In genomic region chr7:50497068-50497642, GRCh38 we compare ENCODE assay signal across 10 cellular contexts. TPM values are rescaled to one million over a fixed set of nuclear protein-coding genes. Genes with fewer than 3 reads are reported as not detected.
A peak's percentile ranks its signal among the peaks of the same experiment; 100 is the strongest.
DNase-seq lines count a peak whose midpoint lies in the region; ATAC-seq and TF ChIP-seq lines count a peak whose summit lies in the region.
"Had no signal": no experiment of that assay in that cellular context is flagged by ENCODE, and none has a peak within 500 bp of the region (broad histone marks: within the 10 kb centered on the region; RNA-seq: fewer than 3 reads in every experiment).

No MANE protein-coding gene starts in this region.

- TF ChIP-seq CTCF in Caco-2 (IDR thresholded peaks at IDR 0.05; ENCODE audit: insufficient read depth in 1 of 2, low read depth in 1 of 2, low read length in 1 of 2, severe bottlenecking in 1 of 2, unreplicated experiment in 1 of 2) (no peak), mucosa of descending colon (IDR thresholded peaks at IDR 0.05) (no peak), glutamatergic neuron (IDR thresholded peaks at IDR 0.05; ENCODE audit: partially characterized antibody, unreplicated experiment) (no peak), Calu3 (IDR thresholded peaks at IDR 0.05; ENCODE audit: unreplicated experiment) (no peak)

- DNase-seq in Caco-2 (no peak), OCI-M1 (lab: John Stamatoyannopoulos, UW) (peak; percentile 87), dermis blood vessel endothelial cell (peak; percentile 91), mucosa of descending colon (peak in 2 of 3 donors; percentile 53 to 59), middle frontal gyrus (ENCODE audit: extremely low spot score, low spot score) (no peak), glutamatergic neuron (no peak), Calu3 (no peak)
- DNase-seq in activated T-cell treated with anti-CD3 and anti-CD28 coated beads, Interleukin-2, amount 50 U/mL, for 1 hour, result no peak
- DNase-seq: NCI-H2029 had no signal

- BruUV-seq in Caco-2 (replicated peaks; lab: Mats Ljungman, UMichigan) (no TSS peak), Calu3 (replicated peaks; lab: Mats Ljungman, UMichigan) (no TSS peak)

- H3K36me3 Mint-ChIP-seq in Caco-2 (ENCODE audit: insufficient read depth, unreplicated experiment) (peaks cover 25% of the 10 kb centered on the region), glutamatergic neuron (ENCODE audit: unreplicated experiment) (peaks cover 13% of the 10 kb centered on the region), Calu3 (ENCODE audit: insufficient read depth, unreplicated experiment) (no peaks in the 10 kb centered on the region)

- H3K27me3 Mint-ChIP-seq in Caco-2 (ENCODE audit: insufficient read depth, unreplicated experiment), result no peaks in the 10 kb centered on the region
- H3K27me3 Mint-ChIP-seq in glutamatergic neuron (ENCODE audit: unreplicated experiment), result peaks cover 3% of the 10 kb centered on the region
- H3K27me3 Mint-ChIP-seq in Calu3 (ENCODE audit: unreplicated experiment), result no peaks in the 10 kb centered on the region

- peaks cover 10% of the 10 kb centered on the region for H3K9me3 Mint-ChIP-seq in Caco-2 (ENCODE audit: unreplicated experiment)
- H3K9me3 Mint-ChIP-seq in glutamatergic neuron (ENCODE audit: unreplicated experiment), result peaks cover 3% of the 10 kb centered on the region
- peaks cover 2% of the 10 kb centered on the region for H3K9me3 Mint-ChIP-seq in Calu3 (ENCODE audit: low read depth, unreplicated experiment)

- intact Hi-C loops in Caco-2 (cut with micrococcal nuclease; ENCODE audit: unreplicated experiment) (no loop called here), mucosa of descending colon (cut with DNase I, micrococcal nuclease) (no loop called here), Calu3 (cut with micrococcal nuclease; ENCODE audit: unreplicated experiment) (no loop called here)

- no peaks in the 10 kb centered on the region for H3K27me3 ChIP-seq in Caco-2 (replicated peaks; ENCODE audit: control insufficient read depth, insufficient read depth, low read length)
- H3K27me3 ChIP-seq: cardiac muscle cell had no signal

- H3K4me3 Mint-ChIP-seq in Caco-2 (ENCODE audit: unreplicated experiment) (no peak overlapping the region), glutamatergic neuron (ENCODE audit: unreplicated experiment) (no peak overlapping the region), Calu3 (ENCODE audit: low read depth, unreplicated experiment) (no peak overlapping the region)

- no peaks in the 10 kb centered on the region for H3K9me3 ChIP-seq in Caco-2
- H3K9me3 ChIP-seq in mucosa of descending colon, result no peaks in the 10 kb centered on the region

- H3K4me3 ChIP-seq in Caco-2 (ENCODE audit: low read depth, low read length), result no peak overlapping the region
- no peak overlapping the region for H3K4me3 ChIP-seq in mucosa of descending colon
- H3K4me3 ChIP-seq: cardiac muscle cell had no signal

- CTCF ChIA-PET in Caco-2 (lab: Charles Lee) (no interaction called here), Calu3 (lab: Charles Lee) (interaction anchor here (0.6 kb wide), 1 partner anchor 38 kb away, joined by 3 read pairs; no protein-coding TSS in a partner anchor)

- ATAC-seq in mucosa of descending colon, result peak; percentile 98

- peaks cover 16% of the 10 kb centered on the region for H3K4me1 ChIP-seq in Caco-2
- peaks cover 15% of the 10 kb centered on the region for H3K4me1 ChIP-seq in mucosa of descending colon (ENCODE audit: low read depth)

- peaks cover 24% of the 10 kb centered on the region for H3K4me1 Mint-ChIP-seq in Caco-2 (ENCODE audit: low read depth, unreplicated experiment)
- H3K4me1 Mint-ChIP-seq in glutamatergic neuron (ENCODE audit: low read depth, unreplicated experiment), result peaks cover 2% of the 10 kb centered on the region
- H3K4me1 Mint-ChIP-seq in Calu3 (ENCODE audit: low read depth, unreplicated experiment), result peaks cover 8% of the 10 kb centered on the region

- H3K27ac Mint-ChIP-seq in Caco-2 (ENCODE audit: unreplicated experiment) (peak overlapping the region; percentile 60), glutamatergic neuron (ENCODE audit: unreplicated experiment) (no peak overlapping the region), Calu3 (ENCODE audit: unreplicated experiment) (no peak overlapping the region)

- POLR2A ChIA-PET in Caco-2 (lab: Charles Lee), result no interaction called here

- H3K36me3 ChIP-seq in Caco-2 (ENCODE audit: control insufficient read depth, insufficient read depth, low read length) (no peaks in the 10 kb centered on the region; the same call in none of the 2 replicates), mucosa of descending colon (ENCODE audit: low read depth) (no peaks in the 10 kb centered on the region)
- H3K36me3 ChIP-seq: cardiac muscle cell had no signal

RNA-seq across cellular contexts. Expression of gene FIGNL1, which starts 47.0 kb away (rescaled TPM):
- 41.9 and 47.2 TPM in 2 replicates for total RNA-seq in Caco-2 (2022)
- total RNA-seq in dermis blood vessel endothelial cell, result 32.2 and 52.0 TPM in 2 replicates
- total RNA-seq in mucosa of descending colon, result 1 to 10 TPM; 5.4 to 8.5 (median 6.2) TPM
- total RNA-seq in glutamatergic neuron (ENCODE audit: unreplicated experiment), result 11.1 TPM
- 36.3 and 42.5 TPM in 2 replicates for total RNA-seq in Calu3 (2022)

Comparison
In these comparisons a context has a peak if more than half of its experiments do, and no peak if none do; other contexts are left out.
1. DNase-seq: peak in OCI-M1 (single experiment), dermis blood vessel endothelial cell (single experiment) and mucosa of descending colon (2 of 3); none in Caco-2 (0 of 2), middle frontal gyrus (single experiment), activated T-cell treated with anti-CD3 and anti-CD28 coated beads, Interleukin-2, amount 50 U/mL, for 1 hour (single experiment), glutamatergic neuron (single experiment) and Calu3 (single experiment).